33 cellular contexts compared by ENCODE assay signal in the genomic region with DNA sequence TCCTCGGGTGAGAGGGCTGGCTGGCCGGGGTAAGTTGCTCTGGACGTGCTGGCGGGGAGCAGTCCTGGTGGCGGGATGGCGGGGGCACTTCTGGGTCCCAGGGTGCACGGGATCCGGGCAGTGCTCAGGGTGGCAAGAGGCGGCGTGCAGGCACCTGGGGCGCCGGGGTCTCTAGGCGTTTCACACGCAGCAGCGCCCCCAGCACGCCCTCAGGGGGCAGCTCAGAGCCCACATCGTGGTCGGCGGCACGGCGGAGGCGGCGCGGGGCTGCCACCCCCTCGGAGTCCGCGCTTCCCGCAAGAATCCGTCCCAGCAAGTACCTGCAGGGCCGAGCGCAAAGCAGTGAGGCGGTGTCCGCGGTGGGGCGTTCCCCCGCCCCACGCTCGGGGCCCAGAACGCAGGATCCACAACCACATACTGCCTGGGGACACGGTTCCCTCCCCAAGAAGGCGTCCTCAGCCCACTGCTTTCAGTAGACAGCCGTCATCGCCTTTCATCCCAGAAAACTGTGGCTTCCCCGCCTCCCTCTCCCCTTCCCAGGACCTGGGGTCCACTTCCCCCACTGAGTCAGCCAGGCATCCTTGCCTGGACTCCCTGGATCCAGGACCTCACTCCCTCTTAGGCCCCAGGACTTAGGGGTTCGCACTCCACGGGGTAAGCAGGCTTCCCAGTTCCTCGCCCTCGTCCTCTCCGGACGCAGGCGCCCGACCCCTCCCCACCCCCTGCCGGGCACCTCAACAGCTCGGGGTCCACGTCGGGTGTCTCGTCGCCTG. TPM values are rescaled to one million over a fixed set of nuclear protein-coding genes. Genes with fewer than 3 reads are reported as not detected.
DNase-seq lines count a peak whose midpoint lies in the region; FAIRE-seq and TF ChIP-seq lines count a peak whose summit lies in the region.
"Had no signal": no experiment of that assay in that cellular context is flagged by ENCODE, and none has a peak within 500 bp of the region (broad histone marks: within the 10 kb centered on the region; RNA-seq: fewer than 3 reads in every experiment).

No MANE protein-coding gene starts in this region.

- H3K27me3 ChIP-seq in H7 (ENCODE audit: control insufficient read depth, insufficient read depth, low read length), result peaks cover 63% of the 10 kb centered on the region
- H3K27me3 ChIP-seq in endothelial cell of umbilical vein (ENCODE audit: control insufficient read depth in 2 of 2, insufficient read depth in 2 of 2, low read length in 2 of 2), result peaks cover 43 to 62% of the 10 kb centered on the region in 2 experiments
- peaks cover 0 to 95% (median 49%) of the 10 kb centered on the region in 7 donors for H3K27me3 ChIP-seq in spleen (replicated peaks in 1 of 7)
- H3K27me3 ChIP-seq in transverse colon, result peaks cover 49% of the 10 kb centered on the region
- H3K27me3 ChIP-seq: ovary had no signal

- no peaks in the 10 kb centered on the region for H3K9me1 ChIP-seq in endothelial cell of umbilical vein (replicated peaks; ENCODE audit: control insufficient read depth, extremely low read depth, insufficient read depth, low read length)

- TF ChIP-seq CTCF in Calu3 (IDR thresholded peaks at IDR 0.05; ENCODE audit: unreplicated experiment) (no peak), endothelial cell of umbilical vein (IDR thresholded peaks at IDR 0.05; ENCODE audit: extremely low read depth in 1 of 2, insufficient read depth in 1 of 2, low read depth in 1 of 2, low read length in 2 of 2) (no peak), spleen (IDR thresholded peaks at IDR 0.05 in 8 of 11, conservative IDR thresholded peaks at IDR 0.05 in 3 of 11) (no peak), transverse colon (IDR thresholded peaks at IDR 0.05) (no peak)

- no peaks in the 10 kb centered on the region for H3K9me3 Mint-ChIP-seq in Calu3 (ENCODE audit: low read depth, unreplicated experiment)
- H3K9me3 Mint-ChIP-seq: activated naive CD4-positive, alpha-beta T cell treated with anti-CD3 and anti-CD28 coated beads, Interleukin-2, amount 50 U/mL, for 72 hours; CD8-positive, alpha-beta T cell had no signal

- H3K9me3 ChIP-seq in endothelial cell of umbilical vein (replicated peaks; ENCODE audit: control insufficient read depth, insufficient read depth, low read length), result no peaks in the 10 kb centered on the region
- H3K9me3 ChIP-seq in mesodermal cell (ENCODE audit: control insufficient read depth, low read length), result no peaks in the 10 kb centered on the region
- no peaks in the 10 kb centered on the region for H3K9me3 ChIP-seq in spleen
- no peaks in the 10 kb centered on the region for H3K9me3 ChIP-seq in transverse colon
- H3K9me3 ChIP-seq: gastrocnemius medialis, left ventricle myocardium inferior, ovary had no signal

- intact Hi-C loops in Calu3 (cut with micrococcal nuclease; ENCODE audit: unreplicated experiment) (loop anchor here (10.0 kb wide), 1 partner anchor 63 kb away; the partner anchor contains the start of genes PQBP1 and TIMM17B), endothelial cell of umbilical vein (cut with micrococcal nuclease) (no loop called here), spleen (cut with DNase I; ENCODE audit: low total_unique reads) (no loop called here), transverse colon (cut with DNase I; ENCODE audit: low total_unique reads) (no loop called here)

- H3K4me3 ChIP-seq in H7 (ENCODE audit: insufficient read depth, low read depth, low read length), result peak overlapping the region; percentile 42
- H3K4me3 ChIP-seq in endothelial cell of umbilical vein (replicated peaks in 1 of 3; ENCODE audit: insufficient read depth in 1 of 3, low read depth in 1 of 3, low read length in 3 of 3), result no peak overlapping the region
- peak overlapping the region; percentile 14 for H3K4me3 ChIP-seq in mesodermal cell (ENCODE audit: extremely low read depth, insufficient read depth, low read length, poor library complexity, severe bottlenecking)
- peak overlapping the region in 1 of 8 donors; percentile 37 for H3K4me3 ChIP-seq in spleen
- peak overlapping the region in 1 of 4 donors; percentile 7 for H3K4me3 ChIP-seq in transverse colon
- H3K4me3 ChIP-seq: gastrocnemius medialis, left ventricle myocardium inferior, ovary had no signal

- H2AFZ ChIP-seq in endothelial cell of umbilical vein (ENCODE audit: low read depth, low read length), result no peak overlapping the region

- no peak overlapping the region for H3K4me2 ChIP-seq in endothelial cell of umbilical vein (ENCODE audit: insufficient read depth, low read length)

- POLR2A ChIA-PET in endothelial cell of umbilical vein (lab: Charles Lee), result no interaction called here

- no peaks in the 10 kb centered on the region for H3K4me1 ChIP-seq in endothelial cell of umbilical vein (ENCODE audit: control insufficient read depth, extremely low read depth, insufficient read depth, low read length)
- H3K4me1 ChIP-seq in mesodermal cell (ENCODE audit: control insufficient read depth, insufficient read depth, low read length, poor library complexity, severe bottlenecking), result no peaks in the 10 kb centered on the region
- peaks cover 0 to 33% (median 16%) of the 10 kb centered on the region in 6 donors for H3K4me1 ChIP-seq in spleen
- H3K4me1 ChIP-seq in transverse colon, result peaks cover 0 to 11% (median 3%) of the 10 kb centered on the region in 4 donors
- H3K4me1 ChIP-seq: gastrocnemius medialis, left ventricle myocardium inferior had no signal

- no peaks in the 10 kb centered on the region for H4K20me1 ChIP-seq in endothelial cell of umbilical vein (replicated peaks; ENCODE audit: control insufficient read depth, extremely low read depth, insufficient read depth, low read length)

- TF ChIP-seq POLR2A in endothelial cell of umbilical vein (IDR thresholded peaks at IDR 0.05; ENCODE audit: low read depth, low read length), result no peak
- TF ChIP-seq POLR2A in spleen (IDR thresholded peaks at IDR 0.05), result no peak
- TF ChIP-seq POLR2A in transverse colon (IDR thresholded peaks at IDR 0.05), result no peak

- no peaks in the 10 kb centered on the region for H3K79me2 ChIP-seq in endothelial cell of umbilical vein (ENCODE audit: control insufficient read depth, insufficient read depth, low read length)

- H3K27me3 Mint-ChIP-seq in Calu3 (ENCODE audit: unreplicated experiment), result no peaks in the 10 kb centered on the region

- H3K4me1 Mint-ChIP-seq in Calu3 (ENCODE audit: low read depth, unreplicated experiment), result peaks cover 13% of the 10 kb centered on the region

- dilution Hi-C loops in endothelial cell of umbilical vein (cut with MboI; ENCODE audit: extremely low pct_ligation_motif_present, low sequenced_read_pairs), result no loop called here

- BruUV-seq in Calu3 (replicated peaks; lab: Mats Ljungman, UMichigan) (TSS peak; percentile 44), endothelial cell of umbilical vein (replicated peaks; lab: Mats Ljungman, UMichigan) (no TSS peak)

- CTCF ChIA-PET in Calu3 (lab: Charles Lee), result no interaction called here
- CTCF ChIA-PET in endothelial cell of umbilical vein (lab: Charles Lee), result no interaction called here

- 11 to 14% methylated on average over 18 to 22 of the region's 58 CpGs for WGBS in mesodermal cell (ENCODE audit: insufficient coverage in 2 of 2), 2 experiments
- 0 to 46% (median 17%) methylated on average over 2 to 58 of the region's 58 CpGs for WGBS in spleen, 5 donors
- 51% methylated on average over 58 of the region's 58 CpGs; no CpG with 5 or more reads in 1 of the 2 donors for WGBS in transverse colon (ENCODE audit: low coverage in 1 of 2), 2 donors

- in situ Hi-C loops in transverse colon (cut with MboI; ENCODE audit: low pct_ligation_motif_present in 1 of 4, low pct_unique_long_range_greater_than_20kb in 1 of 4, low sequenced_read_pairs in 3 of 4), result no loop called here

- no peak for FAIRE-seq in endothelial cell of umbilical vein (lab: Jason Lieb, UNC)
- FAIRE-seq: GM12891, keratinocyte, urothelium cell line had no signal

- no peak overlapping the region for H3K27ac Mint-ChIP-seq in Calu3 (ENCODE audit: unreplicated experiment)
- H3K27ac Mint-ChIP-seq: activated naive CD4-positive, alpha-beta T cell treated with anti-CD3 and anti-CD28 coated beads, Interleukin-2, amount 50 U/mL, for 72 hours; CD8-positive, alpha-beta T cell; naive B cell; stimulated activated naive B cell treated with anti-CD40 and anti-IgM and Interleukin-4, amounts not matched to agents 10 μg/mL and 1 μg/mL and 100 μg/mL, for 72 hours had no signal

- H3K36me3 Mint-ChIP-seq in Calu3 (ENCODE audit: insufficient read depth, unreplicated experiment), result peaks cover 28% of the 10 kb centered on the region
- H3K36me3 Mint-ChIP-seq: activated naive CD4-positive, alpha-beta T cell treated with anti-CD3 and anti-CD28 coated beads, Interleukin-2, amount 50 U/mL, for 72 hours; CD8-positive, alpha-beta T cell had no signal

- no peak overlapping the region for H3K4me3 Mint-ChIP-seq in Calu3 (ENCODE audit: low read depth, unreplicated experiment)
- H3K4me3 Mint-ChIP-seq: CD8-positive, alpha-beta T cell; stimulated activated naive B cell treated with anti-CD40 and anti-IgM and Interleukin-4, amounts not matched to agents 10 μg/mL and 1 μg/mL and 100 μg/mL, for 72 hours had no signal

- no peak overlapping the region for H3K27ac ChIP-seq in endothelial cell of umbilical vein (ENCODE audit: insufficient read depth, low read depth, low read length)
- H3K27ac ChIP-seq in mesodermal cell (ENCODE audit: low read depth, low read length, severe bottlenecking), result no peak overlapping the region
- H3K27ac ChIP-seq in spleen, result no peak overlapping the region
- H3K27ac ChIP-seq in transverse colon, result no peak overlapping the region
- H3K27ac ChIP-seq: brain microvascular endothelial cell, gastrocnemius medialis, left ventricle myocardium inferior, ovary had no signal

- no peak overlapping the region for H3K9ac ChIP-seq in endothelial cell of umbilical vein (replicated peaks; ENCODE audit: extremely low read depth, insufficient read depth, low read length)

- TF ChIP-seq EP300 in transverse colon (IDR thresholded peaks at IDR 0.05; ENCODE audit: low read depth), result no peak

- H3K36me3 ChIP-seq in H7 (replicated peaks; ENCODE audit: control insufficient read depth, insufficient read depth, low read length) (no peaks in the 10 kb centered on the region), endothelial cell of umbilical vein (ENCODE audit: control insufficient read depth in 2 of 2, extremely low read depth in 1 of 2, insufficient read depth in 2 of 2, low read length in 2 of 2) (no peaks in the 10 kb centered on the region), mesodermal cell (ENCODE audit: control insufficient read depth, insufficient read depth, low read length) (no peaks in the 10 kb centered on the region), spleen (no peaks in the 10 kb centered on the region), transverse colon (no peaks in the 10 kb centered on the region)
- H3K36me3 ChIP-seq: brain microvascular endothelial cell, gastrocnemius medialis, left ventricle myocardium inferior, ovary had no signal

- DNase-seq in Calu3 (no peak), H7 (peak; percentile 73), endothelial cell of umbilical vein (ENCODE audit: low read depth, low spot score) (no peak), GM19240 (ENCODE audit: insufficient read length, low spot score) (no peak), spleen (no peak), transverse colon (no peak)
- DNase-seq: activated CD4-positive, alpha-beta T cell treated with anti-CD3 and anti-CD28 coated beads, Interleukin-2, amount 50 U/mL, for 1 hour; activated CD4-positive, CD25-positive, alpha-beta regulatory T cell; activated effector memory CD4-positive, alpha-beta T cell treated with Interleukin-2 at 50 U/mL for 16 hours; activated T-cell treated with anti-CD3 and anti-CD28 coated beads, Interleukin-2, amount 50 U/mL, for 1 hour; amygdala; brain microvascular endothelial cell; CD8-positive, alpha-beta T cell; cerebellar nuclear complex; gastrocnemius medialis; left ventricle myocardium inferior; midbrain; naive B cell; NCI-H2107; NCI-H345; NCI-H69; ovary; SHP77; stimulated activated naive B cell treated with anti-CD40 and anti-IgM and Interleukin-4, amounts not matched to agents 10 μg/mL and 1 μg/mL and 100 μg/mL, for 72 hours had no signal

RNA-seq across cellular contexts. Expression of gene PCSK1N, which starts 4.1 kb away (rescaled TPM):
- total RNA-seq in Calu3 (2022), result 53.3 and 70.5 TPM in 2 replicates
- total RNA-seq in H7 (2014; rRNA removed; shearing (Covaris generic)), result 0.59 and 1.6 TPM in 2 replicates
- total RNA-seq in endothelial cell of umbilical vein, result 0.44 TPM in 1 of 2 replicates, not detected in the other
- not detected in 2 replicates for polyA plus RNA-seq in endothelial cell of umbilical vein
- polyA plus RNA-seq in endothelial cell of umbilical vein (2011; cell fraction: cytosol; rRNA removed), result 0.06 TPM in 1 of 2 replicates, not detected in the other
- not detected in 2 replicates for polyA plus RNA-seq in endothelial cell of umbilical vein (2011; cell fraction: nucleus; rRNA removed)
- 0.27 TPM in 1 of 2 replicates, not detected in the other for polyA plus RNA-seq in endothelial cell of umbilical vein (2012)
- polyA minus RNA-seq in endothelial cell of umbilical vein, result not detected in 2 replicates
- polyA minus RNA-seq in endothelial cell of umbilical vein (2011; cell fraction: cytosol; rRNA and poly(A)+ RNA removed), result not detected
- polyA minus RNA-seq in endothelial cell of umbilical vein (2011; cell fraction: nucleus; rRNA and poly(A)+ RNA removed), result not detected in 2 replicates
- 18.0 TPM for polyA plus RNA-seq in mesodermal cell (2013, experiment 1 of 2)
- 12.3 TPM for polyA plus RNA-seq in mesodermal cell (2013, experiment 2 of 2)
- total RNA-seq in spleen, result under 1 TPM in 3 of 7 donors, not detected in 4; 0.47 to 0.74 (median 0.70) TPM
- polyA plus RNA-seq in spleen, result under 1 TPM; 0.10 to 0.36 (median 0.11) TPM
- total RNA-seq in transverse colon, result 100 to 1,000 TPM in 1 of 4 donors, 10 to 100 TPM in 3; 14.0 to 144 (median 20.4) TPM
- total RNA-seq: gastrocnemius medialis, left ventricle myocardium inferior, skeletal muscle tissue had no signal

RNA-seq across cellular contexts. Expression of gene ERAS, which starts 5.0 kb away (rescaled TPM):
- total RNA-seq in Calu3 (2022), result 0.47 and 0.49 TPM in 2 replicates
- total RNA-seq in H7 (2014; rRNA removed; shearing (Covaris generic)), result 0.21 TPM in 1 of 2 replicates, not detected in the other
- not detected in 2 replicates for total RNA-seq in endothelial cell of umbilical vein
- polyA plus RNA-seq in endothelial cell of umbilical vein, result 0.14 TPM in 1 of 2 replicates, not detected in the other
- not detected in 2 replicates for polyA plus RNA-seq in endothelial cell of umbilical vein (2011; cell fraction: cytosol; rRNA removed)
- 0.21 TPM in 1 of 2 replicates, not detected in the other for polyA plus RNA-seq in endothelial cell of umbilical vein (2011; cell fraction: nucleus; rRNA removed)
- polyA plus RNA-seq in endothelial cell of umbilical vein (2012), result not detected in 2 replicates
- not detected in 2 replicates for polyA minus RNA-seq in endothelial cell of umbilical vein
- polyA minus RNA-seq in endothelial cell of umbilical vein (2011; cell fraction: cytosol; rRNA and poly(A)+ RNA removed), result not detected
- not detected in 2 replicates for polyA minus RNA-seq in endothelial cell of umbilical vein (2011; cell fraction: nucleus; rRNA and poly(A)+ RNA removed)
- not detected for polyA plus RNA-seq in mesodermal cell (2013, experiment 1 of 2)
- polyA plus RNA-seq in mesodermal cell (2013, experiment 2 of 2), result not detected
- total RNA-seq in spleen, result under 1 TPM in 1 of 7 donors, not detected in 6; 0.79 TPM
- polyA plus RNA-seq in spleen, result under 1 TPM in 2 of 3 donors, not detected in 1; 0.08 to 0.10 TPM
- not detected for total RNA-seq in transverse colon
- total RNA-seq: CD8-positive, alpha-beta T cell; fibroblast of lung; gastrocnemius medialis; left ventricle myocardium inferior; ovary; skeletal muscle tissue; temporal lobe had no signal
- polyA plus RNA-seq: keratinocyte, ovary had no signal

RNA-seq across cellular contexts. Expression of gene HDAC6, which starts 29.5 kb away (rescaled TPM):
- total RNA-seq in Calu3 (2022), result 68.1 and 78.7 TPM in 2 replicates
- 52.4 and 54.8 TPM in 2 replicates for total RNA-seq in H7 (2014; rRNA removed; shearing (Covaris generic))
- total RNA-seq in endothelial cell of umbilical vein, result 58.4 and 65.7 TPM in 2 replicates
- 43.7 and 49.3 TPM in 2 replicates for polyA plus RNA-seq in endothelial cell of umbilical vein
- polyA plus RNA-seq in endothelial cell of umbilical vein (2011; cell fraction: cytosol; rRNA removed), result 22.4 and 22.6 TPM in 2 replicates
- polyA plus RNA-seq in endothelial cell of umbilical vein (2011; cell fraction: nucleus; rRNA removed), result 271 and 309 TPM in 2 replicates
- 36.8 and 47.7 TPM in 2 replicates for polyA plus RNA-seq in endothelial cell of umbilical vein (2012)
- polyA minus RNA-seq in endothelial cell of umbilical vein, result 48.6 and 68.9 TPM in 2 replicates
- 21.3 TPM for polyA minus RNA-seq in endothelial cell of umbilical vein (2011; cell fraction: cytosol; rRNA and poly(A)+ RNA removed)
- 48.4 and 57.2 TPM in 2 replicates for polyA minus RNA-seq in endothelial cell of umbilical vein (2011; cell fraction: nucleus; rRNA and poly(A)+ RNA removed)
- polyA plus RNA-seq in mesodermal cell (2013, experiment 1 of 2), result 84.2 TPM
- polyA plus RNA-seq in mesodermal cell (2013, experiment 2 of 2), result 82.9 TPM
- total RNA-seq in spleen, result 100 to 1,000 TPM in 1 of 7 donors, 10 to 100 TPM in 6; 63.8 to 103 (median 82.9) TPM
- polyA plus RNA-seq in spleen, result 10 to 100 TPM; 33.9 to 79.7 (median 78.2) TPM
- total RNA-seq in transverse colon, result 100 to 1,000 TPM in 2 of 4 donors, 10 to 100 TPM in 2; 74.4 to 105 (median 93.3) TPM

RNA-seq across cellular contexts. Expression of gene GATA1, which starts 44.9 kb away (rescaled TPM):
- total RNA-seq in Calu3 (2022), result not detected in 2 replicates
- total RNA-seq in H7 (2014; rRNA removed; shearing (Covaris generic)), result not detected in 2 replicates
- total RNA-seq in endothelial cell of umbilical vein, result not detected in 2 replicates
- polyA plus RNA-seq in endothelial cell of umbilical vein, result not detected in 2 replicates
- polyA plus RNA-seq in endothelial cell of umbilical vein (2011; cell fraction: cytosol; rRNA removed), result not detected in 2 replicates
- not detected in 2 replicates for polyA plus RNA-seq in endothelial cell of umbilical vein (2011; cell fraction: nucleus; rRNA removed)
- polyA plus RNA-seq in endothelial cell of umbilical vein (2012), result not detected in 2 replicates
- 4.2 and 4.6 TPM in 2 replicates for polyA minus RNA-seq in endothelial cell of umbilical vein
- polyA minus RNA-seq in endothelial cell of umbilical vein (2011; cell fraction: cytosol; rRNA and poly(A)+ RNA removed), result not detected
- polyA minus RNA-seq in endothelial cell of umbilical vein (2011; cell fraction: nucleus; rRNA and poly(A)+ RNA removed), result not detected in 2 replicates
- polyA plus RNA-seq in mesodermal cell (2013, experiment 1 of 2), result 1.2 TPM
- polyA plus RNA-seq in mesodermal cell (2013, experiment 2 of 2), result not detected
- 1 to 10 TPM in 6 of 7 donors, under 1 TPM in 1; 0.38 to 5.5 (median 1.5) TPM for total RNA-seq in spleen
- under 1 TPM; 0.15 to 0.61 (median 0.22) TPM for polyA plus RNA-seq in spleen
- not detected for total RNA-seq in transverse colon
- total RNA-seq: CD8-positive, alpha-beta T cell; fibroblast of lung; gastrocnemius medialis; left ventricle myocardium inferior; renal cortical epithelial cell; temporal lobe had no signal
- polyA plus RNA-seq: fibroblast of lung, keratinocyte had no signal

Comparison
In these comparisons a context has a peak if more than half of its experiments do, and no peak if none do; other contexts are left out.
1. H3K4me3 ChIP-seq: peak in H7 (single experiment) and mesodermal cell (single experiment); none in endothelial cell of umbilical vein (0 of 3).